19 cellular contexts compared by ENCODE assay signal in the genomic region with DNA sequence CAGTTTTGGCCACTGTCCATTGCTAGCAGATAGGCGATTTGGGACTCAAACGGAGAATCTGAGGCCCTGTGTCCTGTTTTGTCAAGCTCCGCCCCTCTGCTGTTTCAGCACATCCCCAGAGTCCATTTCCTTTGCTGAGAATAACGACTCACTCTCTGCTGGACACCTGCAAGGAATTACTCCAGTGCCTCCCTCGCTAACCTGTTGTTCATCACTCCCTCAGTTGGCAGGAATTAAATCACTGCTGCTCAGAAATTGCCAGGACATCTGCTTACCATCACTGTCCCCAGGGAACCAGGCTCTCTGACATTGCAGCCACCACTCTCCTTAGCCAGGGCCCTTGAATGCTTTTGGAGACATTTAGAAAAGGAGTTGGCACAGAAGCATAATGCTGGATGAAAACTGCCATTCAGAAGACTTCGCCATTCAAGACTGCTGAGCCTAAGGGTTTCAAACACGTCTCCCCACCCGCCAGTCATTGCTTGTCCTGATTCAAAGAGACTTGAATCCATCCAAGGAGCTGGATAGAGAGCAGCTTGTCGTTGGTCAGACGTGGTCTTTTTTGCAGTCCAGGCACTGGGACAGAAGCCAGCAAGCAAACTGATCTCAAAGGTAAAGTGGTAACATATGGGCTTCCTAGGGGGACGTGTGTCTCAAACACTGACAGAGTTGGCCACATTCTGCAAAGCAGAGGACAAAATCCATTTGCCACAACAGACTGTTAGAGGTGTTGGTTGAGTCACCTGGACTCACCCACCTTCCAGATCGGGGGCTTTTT.
DNase-seq lines count a peak whose midpoint lies in the region.
"Had no signal": no experiment of that assay in that cellular context is flagged by ENCODE, and none has a peak within 500 bp of the region (broad histone marks: within the 10 kb centered on the region; RNA-seq: fewer than 3 reads in every experiment).

No MANE protein-coding gene starts in this region.

- DNase-seq in NCI-H82 (lab: John Stamatoyannopoulos, UW) (peak; percentile 56), NCI-H82 treated with DMSO at 0.1 percent for 48 hours (lab: John Stamatoyannopoulos, UW; ENCODE audit: unreplicated experiment) (no peak), SK-N-DZ (ENCODE audit: low spot score) (peak; percentile 99), kidney tubule cell (ENCODE audit: low spot score) (peak; percentile 9), SHP77 (lab: John Stamatoyannopoulos, UW) (no peak), cortex of kidney (lab: John Stamatoyannopoulos, UW) (no peak)
- no peak for DNase-seq in effector CD8-positive, alpha-beta T cell (lab: John Stamatoyannopoulos, UW)
- no peak for DNase-seq in stimulated activated CD4-positive, alpha-beta T cell treated with anti-CD3 and anti-CD28 coated beads, Interleukin-12 subunit alpha, Interleukin-12 subunit beta, amount 100 ng/mL, for 4 hours
- DNase-seq: activated CD4-positive, alpha-beta T cell treated with anti-CD3 and anti-CD28 coated beads for 4 hours; activated CD8-positive, alpha-beta memory T cell treated with anti-CD3 and anti-CD28 coated beads, Interleukin-2, amount 50 U/mL, for 4 hours; activated effector memory CD4-positive, alpha-beta T cell treated with anti-CD3 and anti-CD28 coated beads, Interleukin-2, amount 50 U/mL, for 16 hours; central memory CD4-positive, alpha-beta T cell; kidney; mesenchymal stem cell; natural killer cell; NCI-H187; posterior cingulate gyrus; small intestine; testis had no signal

Comparison
In these comparisons a context has a peak if more than half of its experiments do, and no peak if none do; other contexts are left out.
1. DNase-seq: peak in NCI-H82 (single experiment), SK-N-DZ (single experiment) and kidney tubule cell (single experiment); none in NCI-H82 treated with DMSO at 0.1 percent for 48 hours (single experiment), SHP77 (0 of 2), cortex of kidney (single experiment), effector CD8-positive, alpha-beta T cell (single experiment) and stimulated activated CD4-positive, alpha-beta T cell treated with anti-CD3 and anti-CD28 coated beads, Interleukin-12 subunit alpha, Interleukin-12 subunit beta, amount 100 ng/mL, for 4 hours (single experiment).